ENCODE assay signal across 8 cellular contexts in genomic region chr2:57906152-57906732, GRCh38.
DNase-seq lines count a peak whose midpoint lies in the region; ATAC-seq and TF ChIP-seq lines count a peak whose summit lies in the region.

No MANE protein-coding gene starts in this region.

- H3K9me2 ChIP-seq in GM23338 (ENCODE audit: insufficient read depth), result no peaks in the 10 kb centered on the region

- H3K4me1 ChIP-seq in GM23338 (ENCODE audit: insufficient read depth), result peaks cover 15% of the 10 kb centered on the region
- no peaks in the 10 kb centered on the region for H3K4me1 ChIP-seq in RWPE2 (ENCODE audit: insufficient read depth, poor library complexity, severe bottlenecking)

- H3K36me3 Mint-ChIP-seq in activated T-cell treated with anti-CD3 and anti-CD28 coated beads, Interleukin-2, amount 50 U/mL, for 72 hours (ENCODE audit: insufficient read depth in 2 of 2), result no peaks in the 10 kb centered on the region
- H3K36me3 Mint-ChIP-seq in activated T-cell treated with anti-CD3 and anti-CD28 coated beads, Interleukin-2, amount 50 U/mL, for 24 hours (ENCODE audit: low read depth), result no peaks in the 10 kb centered on the region
- no peaks in the 10 kb centered on the region for H3K36me3 Mint-ChIP-seq in GM23338 (ENCODE audit: low read depth)
- H3K36me3 Mint-ChIP-seq in natural killer cell, result no peaks in the 10 kb centered on the region

- H3K27ac ChIP-seq in GM23338 (ENCODE audit: low read depth) (no peak overlapping the region), RWPE2 (ENCODE audit: poor library complexity, severe bottlenecking) (no peak overlapping the region)

- H3K27me3 Mint-ChIP-seq in activated T-cell treated with anti-CD3 and anti-CD28 coated beads, Interleukin-2, amount 50 U/mL, for 72 hours (ENCODE audit: low read depth), result no peaks in the 10 kb centered on the region
- H3K27me3 Mint-ChIP-seq in activated T-cell treated with anti-CD3 and anti-CD28 coated beads, Interleukin-2, amount 50 U/mL, for 24 hours, result no peaks in the 10 kb centered on the region
- H3K27me3 Mint-ChIP-seq in GM23338 (ENCODE audit: insufficient read depth, low read depth, poor library complexity) (no peaks in the 10 kb centered on the region), natural killer cell (ENCODE audit: low read depth in 2 of 2) (no peaks in the 10 kb centered on the region)

- no peak overlapping the region for H3K4me3 Mint-ChIP-seq in activated T-cell treated with anti-CD3 and anti-CD28 coated beads, Interleukin-2, amount 50 U/mL, for 72 hours
- no peak overlapping the region for H3K4me3 Mint-ChIP-seq in activated T-cell treated with anti-CD3 and anti-CD28 coated beads, Interleukin-2, amount 50 U/mL, for 24 hours
- H3K4me3 Mint-ChIP-seq in GM23338 (no peak overlapping the region), natural killer cell (no peak overlapping the region)

- no peaks in the 10 kb centered on the region for H3K9me3 ChIP-seq in RWPE2 (ENCODE audit: severe bottlenecking)

- no peak overlapping the region for H3K4me2 ChIP-seq in GM23338

- no peaks in the 10 kb centered on the region for H3K36me3 ChIP-seq in GM23338 (ENCODE audit: insufficient read depth)
- no peaks in the 10 kb centered on the region for H3K36me3 ChIP-seq in RWPE2 (ENCODE audit: low read depth)

- no peaks in the 10 kb centered on the region for H3K4me1 Mint-ChIP-seq in activated T-cell treated with anti-CD3 and anti-CD28 coated beads, Interleukin-2, amount 50 U/mL, for 72 hours (ENCODE audit: low read depth)
- peaks cover 22% of the 10 kb centered on the region for H3K4me1 Mint-ChIP-seq in activated T-cell treated with anti-CD3 and anti-CD28 coated beads, Interleukin-2, amount 50 U/mL, for 24 hours (ENCODE audit: low read depth)
- H3K4me1 Mint-ChIP-seq in GM23338 (peaks cover 19% of the 10 kb centered on the region), natural killer cell (peaks cover 0 to 6% of the 10 kb centered on the region in 2 donors)

- ATAC-seq in activated T-cell treated with anti-CD3 and anti-CD28 coated beads, Interleukin-2, amount 50 U/mL, for 72 hours (replicated peaks in 1 of 2), result peak; percentile 64 to 72
- ATAC-seq in GM23338 (peak; percentile 92), RWPE2 (ENCODE audit: low read depth) (peak; percentile 98), esophagus mucosa (peak; percentile 81), natural killer cell (peak in 2 of 3 donors; percentile 36 to 64)

- no peak overlapping the region for H2AFZ ChIP-seq in GM23338

- H3K4me3 ChIP-seq in GM23338, result no peak overlapping the region
- H3K4me3 ChIP-seq in RWPE2 (ENCODE audit: severe bottlenecking), result no peak overlapping the region

- no peaks in the 10 kb centered on the region for H3K9me3 Mint-ChIP-seq in activated T-cell treated with anti-CD3 and anti-CD28 coated beads, Interleukin-2, amount 50 U/mL, for 72 hours
- H3K9me3 Mint-ChIP-seq in activated T-cell treated with anti-CD3 and anti-CD28 coated beads, Interleukin-2, amount 50 U/mL, for 24 hours, result no peaks in the 10 kb centered on the region
- no peaks in the 10 kb centered on the region for H3K9me3 Mint-ChIP-seq in GM23338
- no peaks in the 10 kb centered on the region for H3K9me3 Mint-ChIP-seq in natural killer cell

- no peaks in the 10 kb centered on the region for H3K27me3 ChIP-seq in GM23338 (ENCODE audit: insufficient read depth)
- no peaks in the 10 kb centered on the region for H3K27me3 ChIP-seq in RWPE2 (ENCODE audit: insufficient read depth, poor library complexity, severe bottlenecking)

- H4K20me1 ChIP-seq in GM23338 (replicated peaks; ENCODE audit: insufficient read depth), result no peaks in the 10 kb centered on the region

- TF ChIP-seq CTCF in GM23338 (conservative IDR thresholded peaks at IDR 0.05; ENCODE audit: low read depth in 2 of 2), result peak; percentile 86 to 89
- peak; percentile 95 for TF ChIP-seq CTCF in RWPE2 (IDR thresholded peaks at IDR 0.05; ENCODE audit: poor library complexity, severe bottlenecking)
- TF ChIP-seq CTCF in natural killer cell (IDR thresholded peaks at IDR 0.05), result no peak

- H3K27ac Mint-ChIP-seq in activated T-cell treated with anti-CD3 and anti-CD28 coated beads, Interleukin-2, amount 50 U/mL, for 72 hours, result no peak overlapping the region
- H3K27ac Mint-ChIP-seq in activated T-cell treated with anti-CD3 and anti-CD28 coated beads, Interleukin-2, amount 50 U/mL, for 24 hours, result no peak overlapping the region
- H3K27ac Mint-ChIP-seq in GM23338 (no peak overlapping the region; the same call in 1 of the 2 replicates), natural killer cell (peak overlapping the region in 1 of 2 donors; percentile 57)

- no peaks in the 10 kb centered on the region for H3K79me2 ChIP-seq in GM23338 (replicated peaks; ENCODE audit: insufficient read depth)

- no peak for DNase-seq in activated T-cell treated with anti-CD3 and anti-CD28 coated beads, Interleukin-2, amount 50 U/mL, for 72 hours
- DNase-seq in activated T-cell treated with anti-CD3 and anti-CD28 coated beads, Interleukin-2, amount 50 U/mL, for 24 hours, result no peak
- DNase-seq in GM23338 (ENCODE audit: low spot score) (peak; percentile 73), KG1 (lab: John Stamatoyannopoulos, UW) (peak; percentile 19), RWPE2 (ENCODE audit: low spot score) (no peak), natural killer cell (no peak), COLO668 (lab: John Stamatoyannopoulos, UW; ENCODE audit: unreplicated experiment) (no peak)

- H3F3A ChIP-seq in GM23338 (replicated peaks; ENCODE audit: low read depth), result no peaks in the 10 kb centered on the region

- intact Hi-C loops in natural killer cell (cut with micrococcal nuclease), result no loop called here

TF ChIP-seq in GM23338, 12 proteins besides CTCF, POLR2A, EP300 and RAD21:
- no peak for TF ChIP-seq POLR2AphosphoS5 (IDR thresholded peaks at IDR 0.05; ENCODE audit: low read depth)
- TF ChIP-seq ETS1 (IDR thresholded peaks at IDR 0.05), result no peak
- no peak for TF ChIP-seq ZNF462 (CRISPR knock-in tag; IDR thresholded peaks at IDR 0.05)

Comparison
In these comparisons a context has a peak if more than half of its experiments do, and no peak if none do; other contexts are left out.
1. DNase-seq: peak in GM23338 (single experiment) and KG1 (single experiment); none in activated T-cell treated with anti-CD3 and anti-CD28 coated beads, Interleukin-2, amount 50 U/mL, for 72 hours (0 of 2), activated T-cell treated with anti-CD3 and anti-CD28 coated beads, Interleukin-2, amount 50 U/mL, for 24 hours (single experiment), RWPE2 (single experiment), natural killer cell (single experiment) and COLO668 (single experiment).
2. Peak in every context shown above with its lines, with median percentiles within 50 percentile points of each other: ATAC-seq.